8 cellular contexts compared by ENCODE assay signal in genomic region chr4:186144596-186145569, GRCh38. TPM values are rescaled to one million over a fixed set of nuclear protein-coding genes. Genes with fewer than 3 reads are reported as not detected.
DNase-seq lines count a peak whose midpoint lies in the region; ATAC-seq and TF ChIP-seq lines count a peak whose summit lies in the region.

No MANE protein-coding gene starts in this region.

- intact Hi-C loops in adrenal gland (cut with DNase I) = no loop called here
- intact Hi-C loops in left ventricle myocardium inferior (cut with micrococcal nuclease) = no loop called here

- 0 to 1% (median 1%) methylated on average over 2 to 102 of the region's 108 CpGs for WGBS in adrenal gland, 4 donors

- H3K9me3 ChIP-seq in adrenal gland (replicated peaks in 1 of 3) = no peaks in the 10 kb centered on the region
- no peaks in the 10 kb centered on the region for H3K9me3 ChIP-seq in left ventricle myocardium inferior (replicated peaks)
- no peaks in the 10 kb centered on the region for H3K9me3 ChIP-seq in parathyroid adenoma (ENCODE audit: control insufficient read depth, low read length)

- H3K79me2 ChIP-seq in parathyroid adenoma = no peaks in the 10 kb centered on the region

- TF ChIP-seq CTCF in adrenal gland (IDR thresholded peaks at IDR 0.05) = no peak
- TF ChIP-seq CTCF in left ventricle myocardium inferior (IDR thresholded peaks at IDR 0.05; ENCODE audit: borderline replicate concordance) = no peak
- no peak for TF ChIP-seq CTCF in parathyroid adenoma (IDR thresholded peaks at IDR 0.05)

- peak; percentile 46 for ATAC-seq in GM21526 (IDR thresholded peaks at IDR 0.05; ENCODE audit: low FRiP score, unreplicated experiment)

- H3K9ac ChIP-seq in parathyroid adenoma = no peak overlapping the region

- TF ChIP-seq POLR2A in adrenal gland (IDR thresholded peaks at IDR 0.05) = peak; percentile 40 to 67

- peak overlapping the region in 4 of 5 donors; percentile 49 to 90 (median 78) for H3K27ac ChIP-seq in adrenal gland
- peak overlapping the region; percentile 85 for H3K27ac ChIP-seq in left ventricle myocardium inferior (replicated peaks)
- H3K27ac ChIP-seq in parathyroid adenoma = peak overlapping the region; percentile 27

- H3K4me1 ChIP-seq in adrenal gland (replicated peaks in 1 of 2) = peaks cover 8 to 16% of the 10 kb centered on the region in 2 donors
- peaks cover 26% of the 10 kb centered on the region for H3K4me1 ChIP-seq in left ventricle myocardium inferior
- no peaks in the 10 kb centered on the region for H3K4me1 ChIP-seq in parathyroid adenoma

- H3K27me3 ChIP-seq in adrenal gland (no peaks in the 10 kb centered on the region), left ventricle myocardium inferior (ENCODE audit: low read depth) (no peaks in the 10 kb centered on the region), parathyroid adenoma (ENCODE audit: control insufficient read depth, insufficient read depth, low read length) (no peaks in the 10 kb centered on the region)

- H3K36me3 ChIP-seq in adrenal gland (replicated peaks in 1 of 2) (no peaks in the 10 kb centered on the region), left ventricle myocardium inferior (no peaks in the 10 kb centered on the region), parathyroid adenoma (ENCODE audit: control insufficient read depth, insufficient read depth, low read length) (no peaks in the 10 kb centered on the region)

- H3K4me2 ChIP-seq in parathyroid adenoma (ENCODE audit: low read length) = peak overlapping the region; percentile 72

- peak overlapping the region; percentile 79 for H2AFZ ChIP-seq in parathyroid adenoma

- DNase-seq in ELR (ENCODE audit: low read depth) (peak; percentile 37), LHCN-M2 (ENCODE audit: low read depth) (peak; percentile 37), adrenal gland (peak; percentile 62 to 84 (median 77)), left ventricle myocardium inferior (peak; percentile 65), AML-193 (lab: John Stamatoyannopoulos, UW) (no peak), NCI-H524 treated with DMSO at 0.1 percent for 48 hours (lab: John Stamatoyannopoulos, UW) (no peak)

- H3K4me3 ChIP-seq in adrenal gland (peak overlapping the region; percentile 28 to 72 (median 34)), left ventricle myocardium inferior (peak overlapping the region; percentile 76), parathyroid adenoma (ENCODE audit: low read depth, low read length) (peak overlapping the region; percentile 51)

RNA-seq across cellular contexts. Expression of gene FAM149A, which starts 40.4 kb away (rescaled TPM):
- total RNA-seq in LHCN-M2 (2014; rRNA removed) (1.3 and 1.6 TPM in 2 replicates), adrenal gland (1 to 10 TPM; 2.1 to 6.8 (median 4.2) TPM), left ventricle myocardium inferior (12.2 TPM)
- polyA plus RNA-seq in LHCN-M2 (2012) = 1.6 TPM
- polyA plus RNA-seq in adrenal gland = 1 to 10 TPM; 2.6 to 4.2 (median 3.6) TPM

RNA-seq across cellular contexts. Expression of gene CYP4V2, which starts 46.5 kb away (rescaled TPM):
- total RNA-seq in LHCN-M2 (2014; rRNA removed) (22.4 and 27.5 TPM in 2 replicates), adrenal gland (100 to 1,000 TPM in 2 of 8 donors, 10 to 100 TPM in 6; 47.1 to 106 (median 67.7) TPM), left ventricle myocardium inferior (24.9 TPM)
- polyA plus RNA-seq in LHCN-M2 (2012) = 6.9 TPM
- 10 to 100 TPM; 32.3 to 40.9 (median 39.8) TPM for polyA plus RNA-seq in adrenal gland

Comparison
In these comparisons a context has a peak if more than half of its experiments do, and no peak if none do; other contexts are left out.
1. DNase-seq: peak in ELR (single experiment), LHCN-M2 (single experiment), adrenal gland (7 of 7) and left ventricle myocardium inferior (single experiment); none in AML-193 (0 of 2) and NCI-H524 treated with DMSO at 0.1 percent for 48 hours (single experiment).
2. H3K27ac ChIP-seq: peak in every context shown above with its lines; median percentile 85 in left ventricle myocardium inferior; 78 in adrenal gland; 27 in parathyroid adenoma.
3. Peak in every context shown above with its lines, with median percentiles within 50 percentile points of each other: H3K4me3 ChIP-seq.